In genomic region chr15:22253676-22254408, GRCh38 we compare ENCODE assay signal across 9 cellular contexts.
DNase-seq lines count a peak whose midpoint lies in the region; ATAC-seq, FAIRE-seq and TF ChIP-seq lines count a peak whose summit lies in the region.
"Had no signal": no experiment of that assay in that cellular context is flagged by ENCODE, and none has a peak within 500 bp of the region (broad histone marks: within the 10 kb centered on the region; RNA-seq: fewer than 3 reads in every experiment).

No MANE protein-coding gene starts in this region.

- 0 out of 2 replicates have a peak overlapping the region, but pooled peaks have one; percentile 4 for H2AFZ ChIP-seq in GM12878 (ENCODE audit: control insufficient read depth, low read depth, low read length)

- POLR2A ChIA-PET in GM12878 (lab: Charles Lee): no interaction called here

- H3K36me3 ChIP-seq in GM12878 (ENCODE audit: control insufficient read depth in 2 of 2, insufficient read depth in 2 of 2, low read length in 1 of 2): no peaks in the 10 kb centered on the region
- H3K36me3 ChIP-seq: brain microvascular endothelial cell had no signal

- no peaks in the 10 kb centered on the region for H4K20me1 ChIP-seq in GM12878 (ENCODE audit: control insufficient read depth, insufficient read depth)

- no peaks in the 10 kb centered on the region; the same call in 2 of the 3 replicates for H3K9me3 ChIP-seq in GM12878 (replicated peaks; ENCODE audit: control insufficient read depth, insufficient read depth, low read length)

- H3K27me3 ChIP-seq in GM12878 (replicated peaks in 1 of 2; ENCODE audit: control insufficient read depth in 2 of 2, insufficient read depth in 2 of 2, low read length in 1 of 2): no peaks in the 10 kb centered on the region
- H3K27me3 ChIP-seq: brain microvascular endothelial cell had no signal

- SMC1A ChIA-PET in GM12878 (lab: Charles Lee; ENCODE audit: uncharacterized antibody, unreplicated experiment): no interaction called here

- peak; percentile 79 for ATAC-seq in GM18499 (IDR thresholded peaks at IDR 0.05; ENCODE audit: insufficient read depth, unreplicated experiment)
- ATAC-seq in GM21360 (IDR thresholded peaks at IDR 0.05; ENCODE audit: unreplicated experiment): peak; percentile 80
- ATAC-seq in HG03097 (IDR thresholded peaks at IDR 0.05; ENCODE audit: low FRiP score, unreplicated experiment): peak; percentile 69
- peak; percentile 80 for ATAC-seq in GM12878
- no peak for ATAC-seq in HG03139 (IDR thresholded peaks at IDR 0.05; ENCODE audit: unreplicated experiment)

- in situ Hi-C loops in GM12878 (cut with MboI): loop anchor here (10.0 kb wide), 1 partner anchor 1869 kb away; no protein-coding TSS in a partner anchor

- intact Hi-C loops in GM12878 (cut with micrococcal nuclease; ENCODE audit: unreplicated experiment): no loop called here

- CTCF ChIA-PET in GM12878 (lab: Yijun Ruan, JAX): no interaction called here

- H3K9ac ChIP-seq in GM12878 (ENCODE audit: control insufficient read depth, insufficient read depth, low read length): no peak overlapping the region

- H3K79me2 ChIP-seq in GM12878 (ENCODE audit: control insufficient read depth, insufficient read depth, low read length): no peaks in the 10 kb centered on the region

- DNase-seq in GM12878 (ENCODE audit: low read depth, low spot score): peak; percentile 9
- no peak for DNase-seq in stimulated activated CD4-positive, alpha-beta T cell treated with anti-CD3 and anti-CD28 coated beads, Interleukin-4, amount 100 ng/mL, for 4 hours
- DNase-seq in NCI-H2107 (lab: John Stamatoyannopoulos, UW): no peak
- DNase-seq in SHP77 (lab: John Stamatoyannopoulos, UW): no peak
- DNase-seq: brain microvascular endothelial cell had no signal

- H3K4me1 ChIP-seq in GM12878 (ENCODE audit: control insufficient read depth, insufficient read depth, low read length): peaks cover 13% of the 10 kb centered on the region

- TF ChIP-seq RAD21 in GM12878 (IDR thresholded peaks at IDR 0.05; ENCODE audit: insufficient read depth, low read depth, low read length): no peak

- TF ChIP-seq POLR2A in GM12878 (IDR thresholded peaks at IDR 0.05; ENCODE audit: low read depth, low read length): no peak

- TF ChIP-seq EP300 in GM12878 (IDR thresholded peaks at IDR 0.05; ENCODE audit: borderline replicate concordance in 1 of 2, control insufficient read depth in 1 of 2, low read depth in 2 of 2, low read length in 2 of 2): no peak

- no TSS peak for BruUV-seq in GM12878 (replicated peaks; lab: Mats Ljungman, UMichigan)

- no peak overlapping the region for H3K27ac ChIP-seq in GM12878 (ENCODE audit: control insufficient read depth, insufficient read depth)
- H3K27ac ChIP-seq: brain microvascular endothelial cell had no signal

- FAIRE-seq in GM12878 (lab: Jason Lieb, UNC): no peak

- RAD21 ChIA-PET in GM12878 (lab: Charles Lee; ENCODE audit: unreplicated experiment): no interaction called here

- H3K4me2 ChIP-seq in GM12878 (ENCODE audit: control insufficient read depth, insufficient read depth): no peak overlapping the region

- H3K4me3 ChIP-seq in GM12878: no peak overlapping the region

- 20% methylated on average over 8 of the region's 8 CpGs for WGBS in GM12878 (ENCODE audit: insufficient coverage, insufficient replicate concordance, low lambda C conversion rate, missing lambda C conversion rate)

- no peak for TF ChIP-seq CTCF in GM12878 (IDR thresholded peaks at IDR 0.05 in 2 of 3, conservative IDR thresholded peaks at IDR 0.05 in 1 of 3; ENCODE audit: control insufficient read depth in 2 of 3, extremely low read depth in 1 of 3, insufficient read depth in 1 of 3, low read depth in 3 of 3, low read length in 3 of 3)

TF ChIP-seq in GM12878, 131 proteins besides CTCF, POLR2A, EP300 and RAD21:
- TF ChIP-seq RUNX3 (IDR thresholded peaks at IDR 0.05; ENCODE audit: low read length) (peak; percentile 78), BCL3 (IDR thresholded peaks at IDR 0.05; ENCODE audit: borderline replicate concordance, insufficient read depth, low read depth, low read length, poor library complexity, severe bottlenecking) (peak; percentile 18), NFXL1 (IDR thresholded peaks at IDR 0.05; ENCODE audit: borderline replicate concordance) (no peak), MTA2 (IDR thresholded peaks at IDR 0.05; ENCODE audit: low read depth) (no peak), YY1 (IDR thresholded peaks at IDR 0.05; ENCODE audit: low read depth, low read length) (peak; percentile 54; the same call in 1 of the 2 replicates), NR2C1 (IDR thresholded peaks at IDR 0.05) (no peak), ATF3 (IDR thresholded peaks at IDR 0.05; ENCODE audit: borderline replicate concordance, extremely low read depth, low read depth, low read length) (no peak), NBN (IDR thresholded peaks at IDR 0.05) (no peak), SMC3 (IDR thresholded peaks at IDR 0.05; ENCODE audit: borderline replicate concordance, low read length) (no peak), ZNF384 (IDR thresholded peaks at IDR 0.05; ENCODE audit: borderline replicate concordance, low read depth, low read length) (no peak)
